In the genomic region with DNA sequence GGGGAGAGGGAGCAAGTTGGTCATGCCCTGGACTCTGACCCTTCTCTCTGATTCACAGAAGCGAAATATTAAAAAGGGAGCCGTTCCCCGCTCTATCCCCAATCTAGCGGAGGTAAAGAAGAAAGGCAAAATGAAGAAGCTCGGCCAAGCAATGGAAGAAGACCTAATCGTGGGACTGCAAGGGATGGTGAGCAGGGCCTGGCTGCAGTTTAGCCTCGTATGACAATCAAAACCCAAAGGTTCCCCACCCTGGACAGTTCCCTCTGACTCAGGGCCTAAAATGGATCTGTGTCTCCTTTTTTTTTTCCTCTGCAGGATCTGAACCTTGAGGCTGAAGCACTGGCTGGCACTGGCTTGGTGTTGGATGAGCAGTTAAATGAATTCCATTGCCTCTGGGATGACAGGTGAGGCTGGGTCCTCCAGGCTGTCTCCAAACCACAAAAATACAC, we compare ENCODE assay signal across 8 cellular contexts. TPM values are rescaled to one million over a fixed set of nuclear protein-coding genes. Genes with fewer than 3 reads are reported as not detected.
DNase-seq lines count a peak whose midpoint lies in the region; ATAC-seq and TF ChIP-seq lines count a peak whose summit lies in the region.

No MANE protein-coding gene starts in this region.

- POLR2A ChIA-PET in activated CD4-positive, alpha-beta memory T cell treated with anti-CD3 and anti-CD28 coated beads for 36 hours (lab: Charles Lee) = no interaction called here

- no peaks in the 10 kb centered on the region for H3K9me3 ChIP-seq in iPS DF 6.9 (ENCODE audit: control insufficient read depth, insufficient read depth, low read length)

- WGBS in iPS DF 6.9 (ENCODE audit: insufficient coverage, insufficient read length) = no CpG with 5 or more reads among the region's 7 CpGs

- no peak for TF ChIP-seq CTCF in HFF-Myc (IDR thresholded peaks at IDR 0.05; ENCODE audit: low read depth, low read length, missing control alignments)
- no peak for TF ChIP-seq CTCF in GM13976 (IDR thresholded peaks at IDR 0.05; ENCODE audit: borderline replicate concordance, control extremely low read depth, extremely low read depth, insufficient read depth, missing control alignments)

- H3K27ac ChIP-seq in iPS DF 6.9 (ENCODE audit: low read length) = no peak overlapping the region

- in situ Hi-C loops in GM13976 (cut with MboI; ENCODE audit: low sequenced_read_pairs, unreplicated experiment) = no loop called here

- H3K36me3 Mint-ChIP-seq in activated CD4-positive, alpha-beta memory T cell treated with anti-CD3 and anti-CD28 coated beads for 36 hours = peaks cover 5% of the 10 kb centered on the region
- H3K36me3 Mint-ChIP-seq in stimulated activated effector memory CD8-positive, alpha-beta T cell treated with anti-CD3 and anti-CD28 coated beads, Interleukin-12 subunit alpha, Interleukin-12 subunit beta, amount 100 ng/mL, for 72 hours = peaks cover 48% of the 10 kb centered on the region

- H3K27ac Mint-ChIP-seq in activated CD4-positive, alpha-beta memory T cell treated with anti-CD3 and anti-CD28 coated beads for 36 hours = peak overlapping the region; percentile 99
- H3K27ac Mint-ChIP-seq in stimulated activated effector memory CD8-positive, alpha-beta T cell treated with anti-CD3 and anti-CD28 coated beads, Interleukin-12 subunit alpha, Interleukin-12 subunit beta, amount 100 ng/mL, for 72 hours = peak overlapping the region; percentile 99

- no peaks in the 10 kb centered on the region for H3K27me3 Mint-ChIP-seq in activated CD4-positive, alpha-beta memory T cell treated with anti-CD3 and anti-CD28 coated beads for 36 hours

- DNase-seq in HFF-Myc (ENCODE audit: extremely low read depth, low read depth) = no peak
- DNase-seq in activated CD4-positive, alpha-beta memory T cell treated with anti-CD3 and anti-CD28 coated beads for 36 hours = no peak
- no peak for DNase-seq in iPS DF 6.9 (ENCODE audit: low read depth, low spot score)
- no peak for DNase-seq in stimulated activated effector memory CD8-positive, alpha-beta T cell treated with anti-CD3 and anti-CD28 coated beads, Interleukin-12 subunit alpha, Interleukin-12 subunit beta, amount 100 ng/mL, for 72 hours (ENCODE audit: low spot score in 2 of 2)
- DNase-seq in GF-D8 (lab: John Stamatoyannopoulos, UW) = no peak
- no peak for DNase-seq in GM13976 (ENCODE audit: low spot score)

- CTCF ChIA-PET in activated CD4-positive, alpha-beta memory T cell treated with anti-CD3 and anti-CD28 coated beads for 36 hours (lab: Charles Lee) = no interaction called here

- peak overlapping the region; percentile 95 for H3K4me3 Mint-ChIP-seq in activated CD4-positive, alpha-beta memory T cell treated with anti-CD3 and anti-CD28 coated beads for 36 hours
- H3K4me3 Mint-ChIP-seq in stimulated activated effector memory CD8-positive, alpha-beta T cell treated with anti-CD3 and anti-CD28 coated beads, Interleukin-12 subunit alpha, Interleukin-12 subunit beta, amount 100 ng/mL, for 72 hours = peak overlapping the region; percentile 97

- no peak for ATAC-seq in stimulated activated effector memory CD8-positive, alpha-beta T cell treated with anti-CD3 and anti-CD28 coated beads, Interleukin-12 subunit alpha, Interleukin-12 subunit beta, amount 100 ng/mL, for 72 hours
- ATAC-seq in HG03439 (IDR thresholded peaks at IDR 0.05; ENCODE audit: unreplicated experiment) (no peak), GM19452 (IDR thresholded peaks at IDR 0.05; ENCODE audit: unreplicated experiment) (no peak)

- no peaks in the 10 kb centered on the region for H3K9me3 Mint-ChIP-seq in activated CD4-positive, alpha-beta memory T cell treated with anti-CD3 and anti-CD28 coated beads for 36 hours
- no peaks in the 10 kb centered on the region for H3K9me3 Mint-ChIP-seq in stimulated activated effector memory CD8-positive, alpha-beta T cell treated with anti-CD3 and anti-CD28 coated beads, Interleukin-12 subunit alpha, Interleukin-12 subunit beta, amount 100 ng/mL, for 72 hours

- H3K36me3 ChIP-seq in iPS DF 6.9 (ENCODE audit: control insufficient read depth, insufficient read depth, low read length) = peaks cover 3% of the 10 kb centered on the region; the same call in 1 of the 2 replicates

- intact Hi-C loops in activated CD4-positive, alpha-beta memory T cell treated with anti-CD3 and anti-CD28 coated beads for 36 hours (cut with micrococcal nuclease) = loop anchor here (1.0 to 10.0 kb wide), 7 partner anchors 66 to 362 kb away; a partner anchor contains a TSS

- no peaks in the 10 kb centered on the region for H3K27me3 ChIP-seq in iPS DF 6.9 (ENCODE audit: control insufficient read depth, insufficient read depth, low read length)

- peaks cover 16% of the 10 kb centered on the region for H3K4me1 Mint-ChIP-seq in activated CD4-positive, alpha-beta memory T cell treated with anti-CD3 and anti-CD28 coated beads for 36 hours (ENCODE audit: low read depth)
- H3K4me1 Mint-ChIP-seq in stimulated activated effector memory CD8-positive, alpha-beta T cell treated with anti-CD3 and anti-CD28 coated beads, Interleukin-12 subunit alpha, Interleukin-12 subunit beta, amount 100 ng/mL, for 72 hours = peaks cover 29% of the 10 kb centered on the region

- H3K4me3 ChIP-seq in HFF-Myc (replicated peaks; ENCODE audit: low read depth, low read length) = peak overlapping the region; percentile 57
- peak overlapping the region; percentile 94; the same call in 1 of the 2 replicates for H3K4me3 ChIP-seq in iPS DF 6.9 (ENCODE audit: low read length)

- no peaks in the 10 kb centered on the region for H3K4me1 ChIP-seq in iPS DF 6.9 (ENCODE audit: control insufficient read depth, insufficient read depth, low read length)

RNA-seq across cellular contexts. Expression of a gene that starts 1.0 kb away (rescaled TPM):
- 10 to 100 TPM; 71.8 to 81.9 TPM for total RNA-seq in activated CD4-positive, alpha-beta memory T cell treated with anti-CD3 and anti-CD28 coated beads for 36 hours

RNA-seq across cellular contexts. Expression of a gene that starts 16.4 kb away (rescaled TPM):
- not detected for total RNA-seq in activated CD4-positive, alpha-beta memory T cell treated with anti-CD3 and anti-CD28 coated beads for 36 hours

RNA-seq across cellular contexts. Expression of a gene that starts 23.5 kb away (rescaled TPM):
- not detected for total RNA-seq in activated CD4-positive, alpha-beta memory T cell treated with anti-CD3 and anti-CD28 coated beads for 36 hours

RNA-seq across cellular contexts. Expression of a gene that starts 32.6 kb away (rescaled TPM):
- total RNA-seq in activated CD4-positive, alpha-beta memory T cell treated with anti-CD3 and anti-CD28 coated beads for 36 hours = 1 to 10 TPM; 2.7 to 2.8 TPM

RNA-seq across cellular contexts. Expression of a gene that starts 41.3 kb away (rescaled TPM):
- not detected for total RNA-seq in activated CD4-positive, alpha-beta memory T cell treated with anti-CD3 and anti-CD28 coated beads for 36 hours
